ENCODE assay signal across 23 cellular contexts in the genomic region with DNA sequence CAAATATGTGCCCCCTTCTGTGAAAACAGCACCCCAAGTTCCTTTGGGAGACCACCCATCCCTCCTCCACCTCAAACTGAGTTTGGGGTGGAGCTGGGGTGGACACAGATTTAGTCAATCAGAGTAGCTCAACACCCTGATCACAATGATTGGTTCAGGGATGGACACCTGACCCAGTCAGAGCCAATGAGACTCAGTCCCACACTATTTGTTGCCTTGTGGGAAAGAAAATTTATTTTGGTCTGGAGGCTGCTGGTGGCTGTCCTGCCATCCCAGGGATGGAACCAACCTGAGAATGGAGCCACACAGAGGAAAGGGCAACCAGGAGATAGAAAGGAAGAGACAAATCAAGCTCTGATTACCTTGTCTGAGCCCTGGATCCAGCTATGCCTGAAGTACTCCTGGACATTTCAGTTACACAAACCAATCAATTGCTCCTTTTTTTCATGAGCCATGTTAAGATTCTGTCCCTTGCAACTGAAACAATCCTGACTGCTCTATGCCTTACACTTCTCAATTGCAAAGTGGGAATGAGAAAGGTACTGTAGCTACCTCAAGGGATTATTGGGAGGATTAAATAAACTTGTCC. TPM values are rescaled to one million over a fixed set of nuclear protein-coding genes. Genes with fewer than 3 reads are reported as not detected.
A peak's percentile ranks its signal among the peaks of the same experiment; 100 is the strongest.
DNase-seq lines count a peak whose midpoint lies in the region; ATAC-seq, FAIRE-seq and TF ChIP-seq lines count a peak whose summit lies in the region.
"Had no signal": no experiment of that assay in that cellular context is flagged by ENCODE, and none has a peak within 500 bp of the region (broad histone marks: within the 10 kb centered on the region; RNA-seq: fewer than 3 reads in every experiment).

No MANE protein-coding gene starts in this region.

- no peak for FAIRE-seq in A549 (lab: Jason Lieb, UNC)
- FAIRE-seq in K562 (lab: Jason Lieb, UNC) = no peak

- H3K27me3 ChIP-seq in K562 (ENCODE audit: control insufficient read depth in 2 of 2, insufficient read depth in 2 of 2, low read length in 2 of 2) = peaks cover under 1 to 22% of the 10 kb centered on the region in 2 experiments; a peak in 4 of 5 replicates
- H3K27me3 ChIP-seq: SJSA1, tibial nerve had no signal

- H3K4me2 ChIP-seq in A549 = no peak overlapping the region
- H3K4me2 ChIP-seq in K562 (ENCODE audit: insufficient read depth, low read length) = no peak overlapping the region

- no TSS peak for BruUV-seq in K562 (replicated peaks; lab: Mats Ljungman, UMichigan)

- no peaks in the 10 kb centered on the region for H4K20me1 ChIP-seq in K562 (replicated peaks; ENCODE audit: control insufficient read depth, insufficient read depth, low read length)

- H3K9me3 Mint-ChIP-seq in nephron = no peaks in the 10 kb centered on the region
- H3K9me3 Mint-ChIP-seq in activated naive CD8-positive, alpha-beta T cell treated with anti-CD3 and anti-CD28 coated beads, Interleukin-2, amount 50 U/mL, for 24 hours = no peaks in the 10 kb centered on the region
- peaks cover 3% of the 10 kb centered on the region for H3K9me3 Mint-ChIP-seq in activated CD8-positive, alpha-beta T cell treated with anti-CD3 and anti-CD28 coated beads for 36 hours
- H3K9me3 Mint-ChIP-seq: central memory CD8-positive, alpha-beta T cell; neural crest cell had no signal

- H3K4me3 ChIP-seq in A549 (no peak overlapping the region), K562 (no peak overlapping the region)
- H3K4me3 ChIP-seq: SJSA1, tibial nerve had no signal

- no peaks in the 10 kb centered on the region for H3K36me3 Mint-ChIP-seq in nephron (ENCODE audit: low read depth)
- H3K36me3 Mint-ChIP-seq in activated naive CD8-positive, alpha-beta T cell treated with anti-CD3 and anti-CD28 coated beads, Interleukin-2, amount 50 U/mL, for 24 hours (ENCODE audit: low read depth) = peaks cover 5% of the 10 kb centered on the region
- peaks cover 3% of the 10 kb centered on the region for H3K36me3 Mint-ChIP-seq in activated CD8-positive, alpha-beta T cell treated with anti-CD3 and anti-CD28 coated beads for 36 hours (ENCODE audit: low read depth)

- CTCF ChIA-PET in A549 (lab: Yijun Ruan, JAX) = interaction anchor here (0.6 to 1.5 kb wide), 6 partner anchors 12 to 106 kb away, joined by 3 to 4 read pairs (median 3); partner anchors contain the start of genes ABHD6, HTD2 and RPP14
- CTCF ChIA-PET in K562 (lab: Yijun Ruan, JAX; ENCODE audit: low intra/inter-chr PET ratio) = no interaction called here
- CTCF ChIA-PET in activated CD8-positive, alpha-beta T cell treated with anti-CD3 and anti-CD28 coated beads for 36 hours (lab: Charles Lee) = interaction anchor here (0.8 to 6.3 kb wide), 7 partner anchors 11 to 191 kb away, joined by 3 to 30 read pairs (median 3); partner anchors contain the start of gene FLNB

- H3K79me2 ChIP-seq in K562 (ENCODE audit: control insufficient read depth, insufficient read depth, low read length) = no peaks in the 10 kb centered on the region
- H3K79me2 ChIP-seq: parathyroid adenoma had no signal

- H3K27ac Mint-ChIP-seq in nephron = peak overlapping the region; percentile 28 to 80 (median 67)
- no peak overlapping the region for H3K27ac Mint-ChIP-seq in activated naive CD8-positive, alpha-beta T cell treated with anti-CD3 and anti-CD28 coated beads, Interleukin-2, amount 50 U/mL, for 24 hours
- H3K27ac Mint-ChIP-seq in activated CD8-positive, alpha-beta T cell treated with anti-CD3 and anti-CD28 coated beads for 36 hours = no peak overlapping the region
- H3K27ac Mint-ChIP-seq: activated T-cell treated with anti-CD3 and anti-CD28 coated beads, Interleukin-2, amount 50 U/mL, for 72 hours; dendritic cell treated with granulocyte-macrophage colony-stimulating factor and Interleukin-4, amounts not matched to agents 40 ng/mL and 50 ng/mL, for 4 days had no signal

- peaks cover 21% of the 10 kb centered on the region for H3K27me3 Mint-ChIP-seq in nephron (ENCODE audit: low read depth)
- peaks cover 17% of the 10 kb centered on the region for H3K27me3 Mint-ChIP-seq in activated naive CD8-positive, alpha-beta T cell treated with anti-CD3 and anti-CD28 coated beads, Interleukin-2, amount 50 U/mL, for 24 hours
- peaks cover 4% of the 10 kb centered on the region for H3K27me3 Mint-ChIP-seq in activated CD8-positive, alpha-beta T cell treated with anti-CD3 and anti-CD28 coated beads for 36 hours

- H3K4me1 ChIP-seq in A549 (no peaks in the 10 kb centered on the region), K562 (replicated peaks in 1 of 2; ENCODE audit: control insufficient read depth in 2 of 2, insufficient read depth in 2 of 2, low read length in 2 of 2) (no peaks in the 10 kb centered on the region; a peak in 1 of 5 replicates)
- H3K4me1 ChIP-seq: parathyroid adenoma had no signal

- 0 out of 6 replicates have a peak, but pooled peaks of 1 of the 2 experiments have one; percentile 20 for ATAC-seq in A549
- ATAC-seq in K562 = no peak
- ATAC-seq in activated naive CD8-positive, alpha-beta T cell treated with anti-CD3 and anti-CD28 coated beads, Interleukin-2, amount 50 U/mL, for 24 hours = no peak
- no peak for ATAC-seq in activated CD8-positive, alpha-beta T cell treated with anti-CD3 and anti-CD28 coated beads for 36 hours

- H3K9me3 ChIP-seq in A549 (no peaks in the 10 kb centered on the region), K562 (replicated peaks; ENCODE audit: control insufficient read depth, insufficient read depth, low read depth, low read length) (no peaks in the 10 kb centered on the region)
- H3K9me3 ChIP-seq: SJSA1, tibial nerve had no signal

- H3K27ac ChIP-seq in A549 = no peak overlapping the region
- no peak overlapping the region for H3K27ac ChIP-seq in K562 (ENCODE audit: extremely low read depth, low read depth, low read length)
- H3K27ac ChIP-seq: parathyroid adenoma, SJSA1 had no signal

- TF ChIP-seq EP300 in A549 (IDR thresholded peaks at IDR 0.05) (no peak), K562 (IDR thresholded peaks at IDR 0.05; ENCODE audit: low read length) (no peak)

- peaks cover 18% of the 10 kb centered on the region for H3K4me1 Mint-ChIP-seq in nephron
- peaks cover 28% of the 10 kb centered on the region for H3K4me1 Mint-ChIP-seq in activated naive CD8-positive, alpha-beta T cell treated with anti-CD3 and anti-CD28 coated beads, Interleukin-2, amount 50 U/mL, for 24 hours
- peaks cover 5% of the 10 kb centered on the region for H3K4me1 Mint-ChIP-seq in activated CD8-positive, alpha-beta T cell treated with anti-CD3 and anti-CD28 coated beads for 36 hours (ENCODE audit: low read depth)
- H3K4me1 Mint-ChIP-seq: central memory CD8-positive, alpha-beta T cell had no signal

- H3K9ac ChIP-seq in K562 (ENCODE audit: insufficient read depth in 1 of 2, low read depth in 2 of 2, low read length in 2 of 2) = no peak overlapping the region
- H3K9ac ChIP-seq: parathyroid adenoma had no signal

- no peak for TF ChIP-seq RAD21 in A549 (conservative IDR thresholded peaks at IDR 0.05 in 1 of 2, IDR thresholded peaks at IDR 0.05 in 1 of 2)
- TF ChIP-seq RAD21 in K562 (CRISPR knock-in tag; conservative IDR thresholded peaks at IDR 0.05 in 1 of 2, IDR thresholded peaks at IDR 0.05 in 1 of 2) = no peak

- no peaks in the 10 kb centered on the region for H3K9me1 ChIP-seq in K562 (ENCODE audit: control insufficient read depth, insufficient read depth, low read length)

- TF ChIP-seq CTCF in A549 (IDR thresholded peaks at IDR 0.05) = no peak
- no peak for TF ChIP-seq CTCF in GM13976 (IDR thresholded peaks at IDR 0.05; ENCODE audit: borderline replicate concordance, control extremely low read depth, extremely low read depth, insufficient read depth, missing control alignments)
- no peak for TF ChIP-seq CTCF in K562 (IDR thresholded peaks at IDR 0.05 in 2 of 3, conservative IDR thresholded peaks at IDR 0.05 in 1 of 3; ENCODE audit: insufficient read depth in 2 of 3, low read depth in 1 of 3, low read length in 3 of 3)
- no peak for TF ChIP-seq CTCF in nephron (IDR thresholded peaks at IDR 0.05; ENCODE audit: unreplicated experiment in 3 of 3)
- no peak for TF ChIP-seq CTCF in activated CD8-positive, alpha-beta T cell treated with anti-CD3 and anti-CD28 coated beads for 36 hours (IDR thresholded peaks at IDR 0.05)

- H3K36me3 ChIP-seq in K562 (ENCODE audit: control insufficient read depth, insufficient read depth, low read length) = no peaks in the 10 kb centered on the region
- H3K36me3 ChIP-seq: SJSA1, tibial nerve had no signal

- no peak overlapping the region for H3K4me3 Mint-ChIP-seq in nephron
- no peak overlapping the region for H3K4me3 Mint-ChIP-seq in activated naive CD8-positive, alpha-beta T cell treated with anti-CD3 and anti-CD28 coated beads, Interleukin-2, amount 50 U/mL, for 24 hours
- no peak overlapping the region for H3K4me3 Mint-ChIP-seq in activated CD8-positive, alpha-beta T cell treated with anti-CD3 and anti-CD28 coated beads for 36 hours
- H3K4me3 Mint-ChIP-seq: activated T-cell treated with anti-CD3 and anti-CD28 coated beads, Interleukin-2, amount 50 U/mL, for 72 hours; central memory CD8-positive, alpha-beta T cell; dendritic cell treated with granulocyte-macrophage colony-stimulating factor and Interleukin-4, amounts not matched to agents 40 ng/mL and 50 ng/mL, for 4 days; neural crest cell had no signal

- in situ Hi-C loops in GM13976 (cut with MboI; ENCODE audit: low sequenced_read_pairs, unreplicated experiment) = no loop called here
- in situ Hi-C loops in K562 (cut with MboI) = no loop called here

- POLR2A ChIA-PET in A549 (lab: Yijun Ruan, JAX) (interaction anchor here (1.4 kb wide), 1 partner anchor 106 kb away, joined by 4 read pairs; the partner anchor contains the start of genes HTD2 and RPP14), K562 (lab: Yijun Ruan, JAX) (no interaction called here)
- POLR2A ChIA-PET in activated CD8-positive, alpha-beta T cell treated with anti-CD3 and anti-CD28 coated beads for 36 hours (lab: Charles Lee) = interaction anchor here (0.9 kb wide), 1 partner anchor 10 kb away, joined by 3 read pairs; the partner anchor contains the start of gene DNASE1L3

- H2AFZ ChIP-seq in K562 (ENCODE audit: low read depth, low read length) = no peak overlapping the region
- H2AFZ ChIP-seq: parathyroid adenoma had no signal

- intact Hi-C loops in K562 (cut with micrococcal nuclease) = no loop called here
- intact Hi-C loops in activated CD8-positive, alpha-beta T cell treated with anti-CD3 and anti-CD28 coated beads for 36 hours (cut with micrococcal nuclease) = no loop called here

- DNase-seq in A549 (ENCODE audit: low read depth in 1 of 2, low spot score in 1 of 2) (no peak), GM13976 (ENCODE audit: low spot score) (peak; percentile 25), K562 (ENCODE audit: extremely low read depth in 1 of 4, low spot score in 3 of 4) (no peak), NCI-H748 (lab: John Stamatoyannopoulos, UW; ENCODE audit: unreplicated experiment) (no peak)
- DNase-seq in activated naive CD8-positive, alpha-beta T cell treated with anti-CD3 and anti-CD28 coated beads, Interleukin-2, amount 50 U/mL, for 24 hours = no peak
- DNase-seq in stimulated activated naive CD4-positive, alpha-beta T cell (lab: John Stamatoyannopoulos, UW) = no peak
- DNase-seq in activated CD8-positive, alpha-beta T cell treated with anti-CD3 and anti-CD28 coated beads for 36 hours = no peak
- DNase-seq: activated CD4-positive, CD25-positive, alpha-beta regulatory T cell; activated naive CD4-positive, alpha-beta T cell; activated T-cell treated with anti-CD3 and anti-CD28 coated beads, Interleukin-2, amount 50 U/mL, for 72 hours; DMS153; foreskin fibroblast; kidney glomerular epithelial cell; NCI-H1694 had no signal

- no peak for TF ChIP-seq POLR2A in A549 (IDR thresholded peaks at IDR 0.05; ENCODE audit: low read length)
- no peak for TF ChIP-seq POLR2A in K562 (conservative IDR thresholded peaks at IDR 0.05)

RNA-seq across cellular contexts. Expression of gene DNASE1L3, which starts 10.6 kb away (rescaled TPM):
- polyA plus RNA-seq in A549 (2011; rRNA removed) (0.19 TPM in 1 of 2 replicates, not detected in the other), A549 (2017; fragmentation: RNase III; extraction: RNeasy Plus Mini Kit Qiagen cat#74134 plus additional on column Dnase treatment) (not detected in 3 replicates), K562 (2011; rRNA removed) (0.06 TPM in 1 of 2 replicates, not detected in the other), K562 (2014; fragmentation: Illumina TruSeq; extraction: Trizol) (not detected in 2 replicates), K562 (2014; fragmentation: Nextera tagmentation; extraction: Ambion mirVana) (not detected), K562 (2014; rRNA removed) (not detected in 2 replicates)
- 0.08 TPM in 1 of 2 replicates, not detected in the other for polyA plus RNA-seq in A549 (2012; cell fraction: cytosol; rRNA removed)
- polyA plus RNA-seq in A549 (2012; cell fraction: nucleus; rRNA removed) = not detected in 2 replicates
- polyA minus RNA-seq in A549 (2011; rRNA and poly(A)+ RNA removed) = 0.49 TPM in 1 of 2 replicates, not detected in the other
- total RNA-seq in K562 (2011; cell fraction: chromatin; rRNA removed; ENCODE audit: low replicate concordance) = not detected in 2 replicates
- not detected in 2 replicates for total RNA-seq in K562 (2011; cell fraction: nucleolus; rRNA removed)
- not detected in 2 replicates for total RNA-seq in K562 (2011; cell fraction: nucleoplasm; rRNA removed)
- total RNA-seq in K562 (2014; rRNA removed) (not detected in 2 replicates), K562 (2014; rRNA removed; fragmentation: Illumina TruSeq; extraction: Trizol) (not detected in 2 replicates), K562 (2015; rRNA removed; fragmentation: Illumina TruSeq; extraction: Trizol) (not detected in 2 replicates), K562 (2021) (not detected in 2 replicates)
- not detected in 2 replicates for polyA plus RNA-seq in K562 (2011; cell fraction: cytosol; rRNA removed)
- polyA plus RNA-seq in K562 (2011; cell fraction: nucleus; rRNA removed) = not detected in 2 replicates
- not detected in 2 replicates for polyA plus RNA-seq in K562 (2012)
- not detected in 2 replicates for polyA minus RNA-seq in K562 (2011; rRNA and poly(A)+ RNA removed)
- polyA minus RNA-seq in K562 (2011; cell fraction: cytosol; rRNA and poly(A)+ RNA removed) = not detected in 2 replicates
- polyA minus RNA-seq in K562 (2011; cell fraction: nucleus; rRNA and poly(A)+ RNA removed) = not detected in 2 replicates
- not detected for total RNA-seq in activated CD8-positive, alpha-beta T cell treated with anti-CD3 and anti-CD28 coated beads for 36 hours
- total RNA-seq: activated T-cell treated with anti-CD3 and anti-CD28 coated beads, Interleukin-2, amount 50 U/mL, for 72 hours; NCI-H460; neural crest cell; RPMI7951; SJSA1 had no signal

RNA-seq across cellular contexts. Expression of gene ABHD6, which starts 37.4 kb away (rescaled TPM):
- polyA plus RNA-seq in A549 (2011; rRNA removed) = 10.1 and 13.8 TPM in 2 replicates
- polyA plus RNA-seq in A549 (2012; cell fraction: cytosol; rRNA removed) = 7.2 and 8.2 TPM in 2 replicates
- polyA plus RNA-seq in A549 (2012; cell fraction: nucleus; rRNA removed) = 5.9 and 6.0 TPM in 2 replicates
- 5.7 to 6.6 TPM (median 6.0 TPM) in 3 replicates for polyA plus RNA-seq in A549 (2017; fragmentation: RNase III; extraction: RNeasy Plus Mini Kit Qiagen cat#74134 plus additional on column Dnase treatment)
- polyA minus RNA-seq in A549 (2011; rRNA and poly(A)+ RNA removed) = 18.0 and 23.1 TPM in 2 replicates
- total RNA-seq in K562 (2011; cell fraction: chromatin; rRNA removed; ENCODE audit: low replicate concordance) = 6.4 and 12.8 TPM in 2 replicates
- 9.8 and 11.6 TPM in 2 replicates for total RNA-seq in K562 (2011; cell fraction: nucleolus; rRNA removed)
- total RNA-seq in K562 (2011; cell fraction: nucleoplasm; rRNA removed) = 5.2 and 11.6 TPM in 2 replicates
- 2.1 and 3.7 TPM in 2 replicates for total RNA-seq in K562 (2014; rRNA removed)
- 2.4 and 2.5 TPM in 2 replicates for total RNA-seq in K562 (2014; rRNA removed; fragmentation: Illumina TruSeq; extraction: Trizol)
- 3.6 and 4.1 TPM in 2 replicates for total RNA-seq in K562 (2015; rRNA removed; fragmentation: Illumina TruSeq; extraction: Trizol)
- 2.9 and 3.2 TPM in 2 replicates for total RNA-seq in K562 (2021)
- polyA plus RNA-seq in K562 (2011; rRNA removed) = 3.6 and 4.1 TPM in 2 replicates
- polyA plus RNA-seq in K562 (2011; cell fraction: cytosol; rRNA removed) = 4.7 and 4.9 TPM in 2 replicates
- polyA plus RNA-seq in K562 (2011; cell fraction: nucleus; rRNA removed) = 3.6 and 3.9 TPM in 2 replicates
- 3.2 and 5.2 TPM in 2 replicates for polyA plus RNA-seq in K562 (2012)
- polyA plus RNA-seq in K562 (2014; fragmentation: Illumina TruSeq; extraction: Trizol) = 2.3 and 2.9 TPM in 2 replicates
- under 1 TPM; 0.53 to 0.81 TPM for polyA plus RNA-seq in K562 (2014; fragmentation: Nextera tagmentation; extraction: Ambion mirVana)
- polyA plus RNA-seq in K562 (2014; rRNA removed) = 2.3 and 3.4 TPM in 2 replicates
- 6.0 and 7.1 TPM in 2 replicates for polyA minus RNA-seq in K562 (2011; rRNA and poly(A)+ RNA removed)
- 2.5 and 3.4 TPM in 2 replicates for polyA minus RNA-seq in K562 (2011; cell fraction: cytosol; rRNA and poly(A)+ RNA removed)
- 1.9 and 3.6 TPM in 2 replicates for polyA minus RNA-seq in K562 (2011; cell fraction: nucleus; rRNA and poly(A)+ RNA removed)
- 1 to 10 TPM; 3.3 to 3.7 TPM for total RNA-seq in activated CD8-positive, alpha-beta T cell treated with anti-CD3 and anti-CD28 coated beads for 36 hours

Comparison
In these comparisons a context has a peak if more than half of its experiments do, and no peak if none do; other contexts are left out.
1. H3K27ac Mint-ChIP-seq: peak in nephron (3 of 3); none in activated naive CD8-positive, alpha-beta T cell treated with anti-CD3 and anti-CD28 coated beads, Interleukin-2, amount 50 U/mL, for 24 hours (single experiment) and activated CD8-positive, alpha-beta T cell treated with anti-CD3 and anti-CD28 coated beads for 36 hours (single experiment).
2. Of the 35 proteins assayed by ChIP-seq in both K562 and A549: peak only in K562: none; only in A549: none; in both: USF2; in neither: 34.